Comparison of ENCODE assay signal across 29 cellular contexts in the genomic region with DNA sequence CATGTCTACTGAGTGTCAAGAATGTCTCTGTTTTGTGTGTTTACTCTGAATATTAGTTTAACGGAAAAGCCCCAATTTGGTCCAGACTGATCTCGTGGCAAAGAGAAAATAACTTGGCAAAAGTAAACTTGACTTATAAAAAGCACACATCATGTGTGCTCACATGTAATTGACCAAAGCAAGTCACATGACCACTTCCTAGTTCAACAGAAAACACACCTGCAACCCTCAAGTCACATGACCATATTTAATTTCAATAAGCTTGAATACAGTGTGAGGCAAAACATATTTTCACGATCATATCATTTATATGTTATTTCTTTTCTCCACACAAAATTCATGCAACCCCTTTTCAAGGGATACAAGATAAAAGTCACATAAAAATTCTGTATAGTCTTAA.
"Had no signal": no experiment of that assay in that cellular context is flagged by ENCODE, and none has a peak within 500 bp of the region (broad histone marks: within the 10 kb centered on the region; RNA-seq: fewer than 3 reads in every experiment).

No MANE protein-coding gene starts in this region.

- DNase-seq: activated CD4-positive, alpha-beta memory T cell treated with anti-CD3 and anti-CD28 coated beads for 36 hours; activated CD4-positive, alpha-beta T cell treated with anti-CD3 and anti-CD28 coated beads, Interleukin-2, amount 10 ng/mL, durations not matched to agents 7 days and 5 days; activated CD4-positive, CD25-positive, alpha-beta regulatory T cell; activated CD8-positive, alpha-beta memory T cell treated with anti-CD3 and anti-CD28 coated beads for 24 hours; activated gamma-delta T cell; activated naive CD4-positive, alpha-beta T cell treated with anti-CD3 and anti-CD28 coated beads for 36 hours; activated naive CD8-positive, alpha-beta T cell treated with anti-CD3 and anti-CD28 coated beads for 36 hours; activated T-cell treated with anti-CD3 and anti-CD28 coated beads, Interleukin-2, amount 50 U/mL, for 4 hours; adrenal gland; anterior cingulate cortex; cerebellar nuclear complex; NCI-H1048; NCI-H1417; NCI-H1930; NCI-H2171; NCI-H2227 treated with DMSO at 0.1 percent for 48 hours; NCI-H446 treated with DMSO at 0.1 percent for 48 hours; NCI-H524 treated with DMSO at 0.1 percent for 48 hours; NCI-H774; Peyer's patch; SHP77; T-cell; T-helper 2 cell; T1000 had no signal

- ATAC-seq: activated T-cell treated with anti-CD3 and anti-CD28 coated beads, Interleukin-2, amount 50 U/mL, for 4 hours; T-cell had no signal

- H3K27ac ChIP-seq: adrenal gland, Peyer's patch, RWPE1, SJSA1, VCaP had no signal

- H3K36me3 ChIP-seq: adrenal gland, Peyer's patch, SJSA1 had no signal

- H3K27me3 ChIP-seq: adrenal gland, Peyer's patch, SJSA1 had no signal

- H3K4me3 ChIP-seq: adrenal gland, Peyer's patch, SJSA1 had no signal

- H3K9me3 ChIP-seq: adrenal gland, Peyer's patch, SJSA1 had no signal

- H3K4me1 ChIP-seq: adrenal gland, Peyer's patch had no signal

- FAIRE-seq: colon, TTC549 had no signal
